8 cellular contexts compared by ENCODE assay signal in the genomic region with DNA sequence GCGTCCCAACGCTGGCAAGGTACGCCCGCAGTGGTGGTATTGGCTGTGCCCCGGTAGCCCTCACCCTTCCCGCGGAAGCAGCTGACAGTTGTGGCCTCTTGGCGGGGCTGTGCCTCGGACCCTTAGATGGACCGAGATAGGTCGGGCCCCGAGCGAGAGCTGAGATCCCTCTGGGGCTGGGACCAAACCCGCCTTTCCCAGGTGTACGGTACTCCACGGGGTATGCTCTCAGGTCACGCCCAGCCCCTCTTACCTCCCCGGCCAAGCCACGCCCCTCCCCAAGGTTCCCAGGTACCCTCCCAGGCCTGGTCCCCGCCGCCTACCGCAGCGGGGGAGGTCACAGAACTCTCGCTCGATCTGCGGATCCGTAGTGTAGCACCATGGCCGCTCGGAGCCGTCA. TPM values are rescaled to one million over a fixed set of nuclear protein-coding genes. Genes with fewer than 3 reads are reported as not detected.
DNase-seq lines count a peak whose midpoint lies in the region; ATAC-seq and TF ChIP-seq lines count a peak whose summit lies in the region.
"Not testable (repeated sequence)": the region's sequence is repeated elsewhere in the genome, so short reads cannot be mapped to it uniquely, and the experiment has no call there.

No MANE protein-coding gene starts in this region.

- H3K9me3 Mint-ChIP-seq in osteocyte (ENCODE audit: unreplicated experiment); stimulated activated naive B cell treated with anti-CD40 and anti-IgM and Interleukin-4, amounts not matched to agents 10 μg/mL and 1 μg/mL and 100 μg/mL, for 72 hours: not testable (repeated sequence)

- peaks cover 15% of the 10 kb centered on the region for H3K36me3 Mint-ChIP-seq in osteocyte (ENCODE audit: unreplicated experiment)
- peaks cover 26% of the 10 kb centered on the region in 2 donors for H3K36me3 Mint-ChIP-seq in stimulated activated naive B cell treated with anti-CD40 and anti-IgM and Interleukin-4, amounts not matched to agents 10 μg/mL and 1 μg/mL and 100 μg/mL, for 72 hours

- ATAC-seq in gastroesophageal sphincter = peak; percentile 8
- peak; percentile 46 for ATAC-seq in left colon
- ATAC-seq in stimulated activated naive B cell treated with anti-CD40 and anti-IgM and Interleukin-4, amounts not matched to agents 10 μg/mL and 1 μg/mL and 100 μg/mL, for 72 hours (replicated peaks) = peak in 1 of 2 donors; percentile 20

- CTCF ChIA-PET in RWPE1 (lab: Yijun Ruan, JAX) = interaction anchor here (0.7 kb wide), 1 partner anchor 30 kb away, joined by 3 read pairs; no protein-coding TSS in a partner anchor

- no CpG with 5 or more reads among the region's 30 CpGs for WGBS in gastroesophageal sphincter (ENCODE audit: low coverage in 1 of 2), 2 donors

- TF ChIP-seq EP300 in gastroesophageal sphincter (IDR thresholded peaks at IDR 0.05) = not testable (repeated sequence)

- peaks cover 29% of the 10 kb centered on the region for H3K4me1 Mint-ChIP-seq in osteocyte (ENCODE audit: unreplicated experiment)
- H3K4me1 Mint-ChIP-seq in stimulated activated naive B cell treated with anti-CD40 and anti-IgM and Interleukin-4, amounts not matched to agents 10 μg/mL and 1 μg/mL and 100 μg/mL, for 72 hours = peaks cover 24 to 55% of the 10 kb centered on the region in 2 donors

- H3K36me3 ChIP-seq in gastroesophageal sphincter = peaks cover 0 to 41% of the 10 kb centered on the region in 2 donors

- DNase-seq in AG09309 (ENCODE audit: low read depth); RWPE1 (ENCODE audit: low spot score); cardiac fibroblast (ENCODE audit: low read depth in 2 of 2); osteocyte (ENCODE audit: extremely low spot score, unreplicated experiment); stimulated activated naive B cell treated with anti-CD40 and anti-IgM and Interleukin-4, amounts not matched to agents 10 μg/mL and 1 μg/mL and 100 μg/mL, for 72 hours: not testable (repeated sequence)
- peak; percentile 49 for DNase-seq in activated T-cell treated with anti-CD3 and anti-CD28 coated beads, Interleukin-2, amount 50 U/mL, for 1 hour
- DNase-seq in left colon = peak; percentile 61 to 63

- TF ChIP-seq POLR2A in gastroesophageal sphincter (IDR thresholded peaks at IDR 0.05) = not testable (repeated sequence)

- POLR2A ChIA-PET in RWPE1 (lab: Yijun Ruan, JAX; ENCODE audit: low non-redundant PET) = not testable (repeated sequence)

- TF ChIP-seq CTCF in AG09309 (IDR thresholded peaks at IDR 0.05; ENCODE audit: control insufficient read depth, insufficient read depth, low read depth, low read length, missing control alignments); RWPE1 (conservative IDR thresholded peaks at IDR 0.05; ENCODE audit: low read depth); cardiac fibroblast (IDR thresholded peaks at IDR 0.05; ENCODE audit: low read depth, low read length); gastroesophageal sphincter (IDR thresholded peaks at IDR 0.05); osteocyte (IDR thresholded peaks at IDR 0.05): not testable (repeated sequence)

- peaks cover 25% of the 10 kb centered on the region for H3K27me3 ChIP-seq in gastroesophageal sphincter

- H3K27ac ChIP-seq in RWPE1 = peak overlapping the region; percentile 31; the same call in 1 of the 2 replicates
- H3K27ac ChIP-seq in gastroesophageal sphincter = not testable (repeated sequence)

- not testable (repeated sequence) for H3K9me3 ChIP-seq in gastroesophageal sphincter

- peaks cover 0 to 42% (median 23%) of the 10 kb centered on the region in 3 donors for H3K4me1 ChIP-seq in gastroesophageal sphincter

- H3K4me3 Mint-ChIP-seq in osteocyte (ENCODE audit: unreplicated experiment) = peak overlapping the region; percentile 47
- peak overlapping the region; percentile 73 to 76 for H3K4me3 Mint-ChIP-seq in stimulated activated naive B cell treated with anti-CD40 and anti-IgM and Interleukin-4, amounts not matched to agents 10 μg/mL and 1 μg/mL and 100 μg/mL, for 72 hours

- H3K27me3 Mint-ChIP-seq in osteocyte (ENCODE audit: unreplicated experiment); stimulated activated naive B cell treated with anti-CD40 and anti-IgM and Interleukin-4, amounts not matched to agents 10 μg/mL and 1 μg/mL and 100 μg/mL, for 72 hours: not testable (repeated sequence)

- intact Hi-C loops in left colon (cut with DNase I, micrococcal nuclease) = not testable (repeated sequence)

- H3K4me3 ChIP-seq in AG09309 (ENCODE audit: control insufficient read depth, low read depth, low read length) = peak overlapping the region; percentile 29
- H3K4me3 ChIP-seq in cardiac fibroblast (replicated peaks in 1 of 2; ENCODE audit: low read depth in 2 of 2, low read length in 2 of 2) = peak overlapping the region; percentile 11 to 34
- peak overlapping the region in 1 of 2 donors; percentile 28 for H3K4me3 ChIP-seq in gastroesophageal sphincter

- H3K27ac Mint-ChIP-seq in osteocyte (ENCODE audit: unreplicated experiment); stimulated activated naive B cell treated with anti-CD40 and anti-IgM and Interleukin-4, amounts not matched to agents 10 μg/mL and 1 μg/mL and 100 μg/mL, for 72 hours: not testable (repeated sequence)

RNA-seq across cellular contexts. Expression of a gene that starts 2.9 kb away (rescaled TPM):
- total RNA-seq in gastroesophageal sphincter = 1 to 10 TPM in 3 of 4 donors, under 1 TPM in 1; 0.89 to 7.3 (median 4.4) TPM
- total RNA-seq in left colon = 10 to 100 TPM; 22.1 to 28.2 TPM
- total RNA-seq in osteocyte = 35.9 and 38.3 TPM in 2 replicates

RNA-seq across cellular contexts. Expression of a gene that starts 3.0 kb away (rescaled TPM):
- total RNA-seq in gastroesophageal sphincter (10 to 100 TPM; 18.5 to 31.2 (median 21.8) TPM), left colon (10 to 100 TPM; 40.3 to 44.0 TPM), osteocyte (50.9 and 61.0 TPM in 2 replicates)

RNA-seq across cellular contexts. Expression of a gene that starts 12.2 kb away (rescaled TPM):
- total RNA-seq in gastroesophageal sphincter (10 to 100 TPM; 61.4 to 80.2 (median 71.5) TPM), left colon (100 to 1,000 TPM; 153 to 182 TPM), osteocyte (98.5 and 105 TPM in 2 replicates)

RNA-seq across cellular contexts. Expression of a gene that starts 33.1 kb away (rescaled TPM):
- total RNA-seq in gastroesophageal sphincter (under 1 TPM in 2 of 4 donors, not detected in 2; 0.27 to 0.31 TPM), left colon (not detected), osteocyte (not detected in 2 replicates)

RNA-seq across cellular contexts. Expression of a gene that starts 37.4 kb away (rescaled TPM):
- total RNA-seq in gastroesophageal sphincter (10 to 100 TPM; 15.6 to 20.5 (median 17.3) TPM), left colon (10 to 100 TPM; 54.2 to 78.4 TPM), osteocyte (27.3 and 27.5 TPM in 2 replicates)
